8 cellular contexts compared by ENCODE assay signal in genomic region chr11:126113515-126113957, GRCh38. TPM values are rescaled to one million over a fixed set of nuclear protein-coding genes. Genes with fewer than 3 reads are reported as not detected.
A peak's percentile ranks its signal among the peaks of the same experiment; 100 is the strongest.
DNase-seq lines count a peak whose midpoint lies in the region; ATAC-seq and TF ChIP-seq lines count a peak whose summit lies in the region.

No MANE protein-coding gene starts in this region.

- no peaks in the 10 kb centered on the region for H3K36me3 Mint-ChIP-seq in mesothelial cell of epicardium

- peaks cover 54% of the 10 kb centered on the region for H3K4me1 Mint-ChIP-seq in mesothelial cell of epicardium

- ATAC-seq in GM18867 (IDR thresholded peaks at IDR 0.05; ENCODE audit: unreplicated experiment) (no peak), HG03520 (IDR thresholded peaks at IDR 0.05; ENCODE audit: unreplicated experiment) (no peak)

- no peak for TF ChIP-seq CTCF in mesothelial cell of epicardium (IDR thresholded peaks at IDR 0.05; ENCODE audit: unreplicated experiment)

- DNase-seq in Daoy (ENCODE audit: low read depth) (peak; percentile 96), NCI-H460 (ENCODE audit: extremely low read depth, low read depth) (peak; percentile 86), dermis blood vessel endothelial cell (peak; percentile 82), mesothelial cell of epicardium (ENCODE audit: low spot score in 2 of 2, unreplicated experiment in 2 of 2) (no peak), superior temporal gyrus (ENCODE audit: extremely low spot score) (no peak), activated T-cell treated with anti-CD3 and anti-CD28 coated beads for 4 hours (no peak)

- H3K27me3 Mint-ChIP-seq in mesothelial cell of epicardium (ENCODE audit: low read depth), result no peaks in the 10 kb centered on the region

- peak overlapping the region; percentile 55 for H3K27ac Mint-ChIP-seq in mesothelial cell of epicardium

- no peaks in the 10 kb centered on the region for H3K9me3 Mint-ChIP-seq in mesothelial cell of epicardium

- no peak overlapping the region for H3K4me3 Mint-ChIP-seq in mesothelial cell of epicardium

RNA-seq across cellular contexts. Expression of gene CDON, which starts 50.9 kb away (rescaled TPM):
- total RNA-seq in Daoy (2014; rRNA removed; shearing (Covaris generic)), result 2.1 and 2.8 TPM in 2 replicates
- 3.4 and 3.7 TPM in 2 replicates for total RNA-seq in NCI-H460 (2014; rRNA removed; shearing (Covaris generic))
- 2.3 and 2.4 TPM in 2 replicates for polyA plus RNA-seq in NCI-H460 (2014; cell fraction: nucleus; rRNA removed)
- 3.6 and 4.0 TPM in 2 replicates for total RNA-seq in dermis blood vessel endothelial cell
- 159 to 180 TPM (median 165 TPM) in 3 replicates for total RNA-seq in mesothelial cell of epicardium

Comparison
In these comparisons a context has a peak if more than half of its experiments do, and no peak if none do; other contexts are left out.
1. DNase-seq: peak in Daoy (single experiment), NCI-H460 (single experiment) and dermis blood vessel endothelial cell (single experiment); none in mesothelial cell of epicardium (0 of 2), superior temporal gyrus (single experiment) and activated T-cell treated with anti-CD3 and anti-CD28 coated beads for 4 hours (single experiment).
2. RNA of gene CDON, which starts 50.9 kb away (total RNA-seq): 159 to 180 TPM in mesothelial cell of epicardium; 3.4 to 3.7 TPM in NCI-H460, 3.6 to 4.0 TPM in dermis blood vessel endothelial cell and 2.1 to 2.8 TPM in Daoy; every median in the first group is over 10 times any median in the second.